Comparison of ENCODE assay signal across 15 cellular contexts in genomic region chr16:86827521-86827920, GRCh38.
"Had no signal": no experiment of that assay in that cellular context is flagged by ENCODE, and none has a peak within 500 bp of the region (broad histone marks: within the 10 kb centered on the region; RNA-seq: fewer than 3 reads in every experiment).

No MANE protein-coding gene starts in this region.

- H3K4me3 ChIP-seq: mucosa of descending colon, tibial nerve had no signal

- H3K4me1 ChIP-seq: foreskin keratinocyte had no signal

- H3K36me3 ChIP-seq: tibial nerve had no signal

- H3K9me3 ChIP-seq: mucosa of descending colon, tibial nerve had no signal

- H3K27ac ChIP-seq: foreskin keratinocyte, tibial nerve had no signal

- ATAC-seq: activated CD8-positive, alpha-beta memory T cell treated with anti-CD3 and anti-CD28 coated beads, Interleukin-2, amount 10 ng/mL, durations not matched to agents 7 days and 5 days; activated T-cell treated with anti-CD3 and anti-CD28 coated beads, Interleukin-2, amount 50 U/mL, for 4 hours; foreskin keratinocyte; left colon; mucosa of descending colon; naive thymus-derived CD8-positive, alpha-beta T cell; sciatic nerve; stimulated activated naive B cell treated with anti-CD40 and anti-IgM and Interleukin-4, amounts not matched to agents 10 μg/mL and 1 μg/mL and 100 μg/mL, for 72 hours had no signal

- DNase-seq: activated CD4-positive, alpha-beta T cell treated with anti-CD3 and anti-CD28 coated beads, Interleukin-2, amount 50 U/mL, for 4 hours; activated CD4-positive, CD25-positive, alpha-beta regulatory T cell treated with anti-CD3 and anti-CD28 coated beads, Interleukin-2, amount 50 U/mL, for 72 hours; activated CD8-positive, alpha-beta memory T cell treated with anti-CD3 and anti-CD28 coated beads, Interleukin-2, amount 10 ng/mL, durations not matched to agents 7 days and 5 days; activated effector memory CD4-positive, alpha-beta T cell treated with anti-CD3 and anti-CD28 coated beads, Interleukin-2, amount 50 U/mL, for 16 hours; activated T-cell treated with anti-CD3 and anti-CD28 coated beads, Interleukin-2, amount 50 U/mL, for 4 hours; amygdala; foreskin keratinocyte; left colon; mucosa of descending colon; naive thymus-derived CD8-positive, alpha-beta T cell; occipital lobe; stimulated activated CD4-positive, alpha-beta T cell treated with anti-CD3 and anti-CD28 coated beads, Interleukin-2, amount 100 ng/mL, for 24 hours; stimulated activated naive B cell treated with anti-CD40 and anti-IgM and Interleukin-4, amounts not matched to agents 10 μg/mL and 1 μg/mL and 100 μg/mL, for 72 hours had no signal
